ENCODE assay signal across 28 cellular contexts in the genomic region with DNA sequence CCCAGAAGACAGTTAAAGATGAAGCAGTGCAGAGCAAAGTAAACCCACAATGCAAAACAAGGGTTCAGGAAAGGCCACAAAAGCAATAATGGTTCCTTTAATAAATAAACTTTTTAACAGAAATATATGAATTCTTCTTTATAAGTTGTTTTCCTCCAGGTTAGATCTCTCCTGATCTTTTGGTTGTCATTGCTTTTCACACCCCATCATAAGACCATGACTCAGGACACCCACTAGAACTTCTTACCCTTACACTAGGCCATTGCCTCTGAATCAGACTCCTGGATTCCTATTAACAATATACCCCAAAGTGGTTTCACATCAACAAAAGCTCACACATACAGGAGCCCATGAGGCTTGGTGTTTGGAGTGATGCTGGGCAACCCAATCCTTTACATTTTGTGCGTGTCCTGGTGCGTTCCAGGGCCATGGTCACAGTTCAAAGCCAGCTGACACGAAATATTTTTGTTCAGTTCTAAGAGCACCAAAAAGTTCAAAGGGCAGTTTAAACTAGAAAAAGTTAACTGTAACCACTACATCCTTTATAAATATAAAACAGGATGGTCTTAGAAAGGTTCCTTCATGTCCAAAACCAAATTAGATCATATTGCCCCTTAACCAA.
A peak's percentile ranks its signal among the peaks of the same experiment; 100 is the strongest.
DNase-seq lines count a peak whose midpoint lies in the region; ATAC-seq, FAIRE-seq and TF ChIP-seq lines count a peak whose summit lies in the region.
"Had no signal": no experiment of that assay in that cellular context is flagged by ENCODE, and none has a peak within 500 bp of the region (broad histone marks: within the 10 kb centered on the region; RNA-seq: fewer than 3 reads in every experiment).

No MANE protein-coding gene starts in this region.

- no peaks in the 10 kb centered on the region for H3K36me3 ChIP-seq in breast epithelium
- H3K36me3 ChIP-seq: BE2C, HAP-1, heart right ventricle, neural progenitor cell, sigmoid colon, tibial artery had no signal

- peaks cover 0 to 5% of the 10 kb centered on the region in 2 donors for H3K4me1 ChIP-seq in breast epithelium
- H3K4me1 ChIP-seq: HAP-1, neural progenitor cell had no signal

- no peak for FAIRE-seq in frontal cortex (lab: Jason Lieb, UNC)
- FAIRE-seq: endothelial cell of umbilical vein, G401.6, HTR-8/SVneo had no signal

- no peak overlapping the region for H3K4me3 ChIP-seq in breast epithelium
- H3K4me3 ChIP-seq: HAP-1, heart right ventricle, neural progenitor cell, sigmoid colon, tibial artery had no signal

- H3K9me3 Mint-ChIP-seq in MCF 10A (ENCODE audit: unreplicated experiment), result no peaks in the 10 kb centered on the region
- no peaks in the 10 kb centered on the region for H3K9me3 Mint-ChIP-seq in activated T-helper 17 cell treated with anti-CD3 and anti-CD28 coated beads, Interleukin-2, amount 50 U/mL, for 72 hours
- no peaks in the 10 kb centered on the region for H3K9me3 Mint-ChIP-seq in stimulated activated effector memory CD8-positive, alpha-beta T cell treated with anti-CD3 and anti-CD28 coated beads, Interleukin-12 subunit alpha, Interleukin-12 subunit beta, amount 100 ng/mL, for 72 hours
- H3K9me3 Mint-ChIP-seq: activated B cell treated with CpG ODN at 0.5 μM for 24 hours, neural progenitor cell, T-cell had no signal

- POLR2A ChIA-PET in MCF 10A (lab: Yijun Ruan, JAX), result no interaction called here

- H3K4me3 Mint-ChIP-seq in MCF 10A (ENCODE audit: unreplicated experiment), result no peak overlapping the region
- H3K4me3 Mint-ChIP-seq in activated T-helper 17 cell treated with anti-CD3 and anti-CD28 coated beads, Interleukin-2, amount 50 U/mL, for 72 hours, result no peak overlapping the region
- H3K4me3 Mint-ChIP-seq in stimulated activated effector memory CD8-positive, alpha-beta T cell treated with anti-CD3 and anti-CD28 coated beads, Interleukin-12 subunit alpha, Interleukin-12 subunit beta, amount 100 ng/mL, for 72 hours, result no peak overlapping the region
- H3K4me3 Mint-ChIP-seq: activated B cell treated with CpG ODN at 0.5 μM for 24 hours, neural progenitor cell, T-cell had no signal

- ATAC-seq in activated T-helper 17 cell treated with anti-CD3 and anti-CD28 coated beads, Interleukin-2, amount 50 U/mL, for 72 hours (replicated peaks), result peak; percentile 48
- ATAC-seq in stimulated activated effector memory CD8-positive, alpha-beta T cell treated with anti-CD3 and anti-CD28 coated beads, Interleukin-12 subunit alpha, Interleukin-12 subunit beta, amount 100 ng/mL, for 72 hours, result peak; percentile 50
- ATAC-seq in HG03520 (IDR thresholded peaks at IDR 0.05; ENCODE audit: unreplicated experiment) (no peak), GM18511 (IDR thresholded peaks at IDR 0.05; ENCODE audit: unreplicated experiment) (no peak)
- ATAC-seq: heart right ventricle, T-cell had no signal

- CTCF ChIA-PET in MCF 10A (lab: Yijun Ruan, JAX), result interaction anchor here (1.2 to 1.5 kb wide), 2 partner anchors 12 to 124 kb away, joined by 4 to 8 read pairs; no protein-coding TSS in a partner anchor

- H3K27me3 ChIP-seq in breast epithelium, result no peaks in the 10 kb centered on the region
- H3K27me3 ChIP-seq: BE2C, heart right ventricle, neural progenitor cell, sigmoid colon, tibial artery had no signal

- peak overlapping the region; percentile 11 for H3K27ac Mint-ChIP-seq in MCF 10A (ENCODE audit: low read depth, unreplicated experiment)
- no peak overlapping the region for H3K27ac Mint-ChIP-seq in activated T-helper 17 cell treated with anti-CD3 and anti-CD28 coated beads, Interleukin-2, amount 50 U/mL, for 72 hours
- H3K27ac Mint-ChIP-seq in stimulated activated effector memory CD8-positive, alpha-beta T cell treated with anti-CD3 and anti-CD28 coated beads, Interleukin-12 subunit alpha, Interleukin-12 subunit beta, amount 100 ng/mL, for 72 hours, result no peak overlapping the region
- H3K27ac Mint-ChIP-seq: activated B cell treated with CpG ODN at 0.5 μM for 24 hours, neural progenitor cell, T-cell had no signal

- H3K9me3 ChIP-seq in breast epithelium, result no peaks in the 10 kb centered on the region
- H3K9me3 ChIP-seq: BE2C, HAP-1, heart right ventricle, sigmoid colon, tibial artery had no signal

- TF ChIP-seq POLR2A in breast epithelium (IDR thresholded peaks at IDR 0.05), result no peak

- BruUV-seq in MCF 10A (replicated peaks; lab: Mats Ljungman, UMichigan), result no TSS peak

- intact Hi-C loops in MCF 10A (cut with micrococcal nuclease), result no loop called here
- intact Hi-C loops in breast epithelium (cut with DNase I; ENCODE audit: low total_unique reads), result no loop called here

- TF ChIP-seq CTCF in MCF 10A (IDR thresholded peaks at IDR 0.05; ENCODE audit: unreplicated experiment) (no peak), breast epithelium (IDR thresholded peaks at IDR 0.05) (no peak)

- no peaks in the 10 kb centered on the region for H3K36me3 Mint-ChIP-seq in MCF 10A (ENCODE audit: insufficient read depth, unreplicated experiment)
- no peaks in the 10 kb centered on the region for H3K36me3 Mint-ChIP-seq in activated T-helper 17 cell treated with anti-CD3 and anti-CD28 coated beads, Interleukin-2, amount 50 U/mL, for 72 hours (ENCODE audit: low read depth)
- H3K36me3 Mint-ChIP-seq in stimulated activated effector memory CD8-positive, alpha-beta T cell treated with anti-CD3 and anti-CD28 coated beads, Interleukin-12 subunit alpha, Interleukin-12 subunit beta, amount 100 ng/mL, for 72 hours, result no peaks in the 10 kb centered on the region
- H3K36me3 Mint-ChIP-seq: neural progenitor cell, T-cell had no signal

- H3K27me3 Mint-ChIP-seq in MCF 10A (ENCODE audit: insufficient read depth, unreplicated experiment), result no peaks in the 10 kb centered on the region
- H3K27me3 Mint-ChIP-seq in activated T-helper 17 cell treated with anti-CD3 and anti-CD28 coated beads, Interleukin-2, amount 50 U/mL, for 72 hours, result peaks cover 3% of the 10 kb centered on the region
- H3K27me3 Mint-ChIP-seq: activated B cell treated with CpG ODN at 0.5 μM for 24 hours had no signal

- no peak overlapping the region for H3K27ac ChIP-seq in breast epithelium
- H3K27ac ChIP-seq: heart right ventricle, neural progenitor cell, sigmoid colon, tibial artery had no signal

- no peak for DNase-seq in MCF 10A (ENCODE audit: unreplicated experiment)
- DNase-seq in breast epithelium (ENCODE audit: low spot score in 2 of 2), result no peak
- DNase-seq in iris pigment epithelial cell (ENCODE audit: low read depth), result peak; percentile 15
- DNase-seq in stimulated activated effector memory CD8-positive, alpha-beta T cell treated with anti-CD3 and anti-CD28 coated beads, Interleukin-12 subunit alpha, Interleukin-12 subunit beta, amount 100 ng/mL, for 72 hours (ENCODE audit: low spot score in 2 of 2), result no peak
- no peak for DNase-seq in frontal cortex (ENCODE audit: low spot score in 2 of 2)
- DNase-seq: ACHN; activated B cell treated with CpG ODN at 0.5 μM for 24 hours; activated CD4-positive, alpha-beta T cell treated with anti-CD3 and anti-CD28 coated beads, Interleukin-2, amount 50 U/mL, for 4 hours; activated effector memory CD4-positive, alpha-beta T cell treated with anti-CD3 and anti-CD28 coated beads, Interleukin-2, amount 50 U/mL, for 16 hours; BE2C; heart right ventricle; left cardiac atrium; NCI-H1417 treated with DMSO at 0.1 percent for 48 hours; NCI-H2107; NCI-H446; NCI-H774; RPMI8226; sigmoid colon; T-cell; tibial artery had no signal

- H3K4me1 Mint-ChIP-seq in MCF 10A (ENCODE audit: insufficient read depth, unreplicated experiment), result peaks cover 28% of the 10 kb centered on the region
- peaks cover 3% of the 10 kb centered on the region for H3K4me1 Mint-ChIP-seq in activated T-helper 17 cell treated with anti-CD3 and anti-CD28 coated beads, Interleukin-2, amount 50 U/mL, for 72 hours
- no peaks in the 10 kb centered on the region for H3K4me1 Mint-ChIP-seq in stimulated activated effector memory CD8-positive, alpha-beta T cell treated with anti-CD3 and anti-CD28 coated beads, Interleukin-12 subunit alpha, Interleukin-12 subunit beta, amount 100 ng/mL, for 72 hours
- H3K4me1 Mint-ChIP-seq: activated B cell treated with CpG ODN at 0.5 μM for 24 hours, T-cell had no signal

Comparison
In these comparisons a context has a peak if more than half of its experiments do, and no peak if none do; other contexts are left out.
1. ATAC-seq: peak in activated T-helper 17 cell treated with anti-CD3 and anti-CD28 coated beads, Interleukin-2, amount 50 U/mL, for 72 hours (single experiment) and stimulated activated effector memory CD8-positive, alpha-beta T cell treated with anti-CD3 and anti-CD28 coated beads, Interleukin-12 subunit alpha, Interleukin-12 subunit beta, amount 100 ng/mL, for 72 hours (single experiment); none in HG03520 (single experiment) and GM18511 (single experiment).